In genomic region chr9:99867968-99868367, GRCh38 we compare ENCODE assay signal across 17 cellular contexts. TPM values are rescaled to one million over a fixed set of nuclear protein-coding genes. Genes with fewer than 3 reads are reported as not detected.
DNase-seq lines count a peak whose midpoint lies in the region; ATAC-seq and TF ChIP-seq lines count a peak whose summit lies in the region.
"Had no signal": no experiment of that assay in that cellular context is flagged by ENCODE, and none has a peak within 500 bp of the region (broad histone marks: within the 10 kb centered on the region; RNA-seq: fewer than 3 reads in every experiment).

No MANE protein-coding gene starts in this region.

- H3K36me3 ChIP-seq in hepatocyte (replicated peaks; ENCODE audit: insufficient read depth, low read depth) = no peaks in the 10 kb centered on the region

- no peak for TF ChIP-seq CTCF in hepatocyte (IDR thresholded peaks at IDR 0.05; ENCODE audit: poor library complexity)

- no peaks in the 10 kb centered on the region for H3K9me3 Mint-ChIP-seq in activated CD4-positive, alpha-beta memory T cell treated with anti-CD3 and anti-CD28 coated beads, Interleukin-2, amount 10 ng/mL, durations not matched to agents 7 days and 5 days
- H3K9me3 Mint-ChIP-seq: brain, H9 had no signal

- peak overlapping the region; percentile 59 for H3K27ac Mint-ChIP-seq in activated CD4-positive, alpha-beta memory T cell treated with anti-CD3 and anti-CD28 coated beads, Interleukin-2, amount 10 ng/mL, durations not matched to agents 7 days and 5 days
- H3K27ac Mint-ChIP-seq: brain, H9 had no signal

- no peaks in the 10 kb centered on the region for H4K20me1 ChIP-seq in hepatocyte (ENCODE audit: insufficient read depth, poor library complexity, severe bottlenecking)

- no peak overlapping the region for H2AFZ ChIP-seq in hepatocyte

- H3K27me3 Mint-ChIP-seq in activated CD4-positive, alpha-beta memory T cell treated with anti-CD3 and anti-CD28 coated beads, Interleukin-2, amount 10 ng/mL, durations not matched to agents 7 days and 5 days = no peaks in the 10 kb centered on the region

- ATAC-seq in GM21619 (IDR thresholded peaks at IDR 0.05; ENCODE audit: unreplicated experiment) = peak; percentile 52
- ATAC-seq in HG03175 (IDR thresholded peaks at IDR 0.05; ENCODE audit: unreplicated experiment) = peak; percentile 68
- ATAC-seq: Panc1 had no signal

- H3K27ac ChIP-seq in hepatocyte = no peak overlapping the region
- H3K27ac ChIP-seq: HL-60 had no signal

- H3K9me3 ChIP-seq in hepatocyte (ENCODE audit: low read depth) = no peaks in the 10 kb centered on the region

- no peak overlapping the region for H3K4me2 ChIP-seq in hepatocyte

- DNase-seq in NOMO-1 treated with DMSO at 0.1 percent for 48 hours (lab: John Stamatoyannopoulos, UW; ENCODE audit: unreplicated experiment) (peak; percentile 2), NOMO-1 (lab: John Stamatoyannopoulos, UW; ENCODE audit: unreplicated experiment in 2 of 2) (no peak), pons (ENCODE audit: low spot score) (no peak), hepatocyte (ENCODE audit: low spot score) (no peak)
- no peak for DNase-seq in activated CD4-positive, alpha-beta memory T cell treated with anti-CD3 and anti-CD28 coated beads, Interleukin-2, amount 10 ng/mL, durations not matched to agents 7 days and 5 days
- no peak for DNase-seq in stimulated activated CD4-positive, alpha-beta T cell treated with anti-CD3 and anti-CD28 coated beads, Interleukin-15, amount 100 ng/mL, for 24 hours
- DNase-seq: activated CD4-positive, alpha-beta T cell treated with anti-CD3 and anti-CD28 coated beads for 1 hour; effector memory CD4-positive, alpha-beta T cell; GF-D8; H9; posterior cingulate gyrus; stimulated activated CD4-positive, alpha-beta T cell treated with anti-CD3 and anti-CD28 coated beads, Interleukin-12 subunit alpha, Interleukin-12 subunit beta, amount 100 ng/mL, for 4 hours had no signal

- H3K36me3 Mint-ChIP-seq in activated CD4-positive, alpha-beta memory T cell treated with anti-CD3 and anti-CD28 coated beads, Interleukin-2, amount 10 ng/mL, durations not matched to agents 7 days and 5 days (ENCODE audit: low read depth) = peaks cover 2% of the 10 kb centered on the region

- POLR2A ChIA-PET in activated CD4-positive, alpha-beta memory T cell treated with anti-CD3 and anti-CD28 coated beads, Interleukin-2, amount 10 ng/mL, durations not matched to agents 7 days and 5 days (lab: Charles Lee) = interaction anchor here (4.3 kb wide), 1 partner anchor 38 kb away, joined by 17 read pairs; the partner anchor contains the start of gene STX17

- H3K9me2 ChIP-seq in hepatocyte (replicated peaks; ENCODE audit: insufficient read depth) = no peaks in the 10 kb centered on the region

- CTCF ChIA-PET in activated CD4-positive, alpha-beta memory T cell treated with anti-CD3 and anti-CD28 coated beads, Interleukin-2, amount 10 ng/mL, durations not matched to agents 7 days and 5 days (lab: Charles Lee) = no interaction called here

- H3K4me3 ChIP-seq in hepatocyte = no peak overlapping the region

- no peaks in the 10 kb centered on the region for H3K4me1 ChIP-seq in hepatocyte (ENCODE audit: insufficient read depth)

- H3K27me3 ChIP-seq in hepatocyte = no peaks in the 10 kb centered on the region

- H3K4me1 Mint-ChIP-seq in activated CD4-positive, alpha-beta memory T cell treated with anti-CD3 and anti-CD28 coated beads, Interleukin-2, amount 10 ng/mL, durations not matched to agents 7 days and 5 days = peaks cover 39% of the 10 kb centered on the region

- H3K79me2 ChIP-seq in hepatocyte = no peaks in the 10 kb centered on the region

- H3K4me3 Mint-ChIP-seq in activated CD4-positive, alpha-beta memory T cell treated with anti-CD3 and anti-CD28 coated beads, Interleukin-2, amount 10 ng/mL, durations not matched to agents 7 days and 5 days = no peak overlapping the region
- H3K4me3 Mint-ChIP-seq: brain, H9 had no signal

RNA-seq across cellular contexts. Expression of gene STX17, which starts 38.5 kb away (rescaled TPM):
- 10 to 100 TPM; 35.8 to 37.3 TPM for total RNA-seq in activated CD4-positive, alpha-beta memory T cell treated with anti-CD3 and anti-CD28 coated beads, Interleukin-2, amount 10 ng/mL, durations not matched to agents 7 days and 5 days
- 26.7 and 33.8 TPM in 2 replicates for total RNA-seq in hepatocyte
- polyA plus RNA-seq in hepatocyte = 17.6 and 18.4 TPM in 2 replicates

RNA-seq across cellular contexts. Expression of gene NR4A3, which starts 46.3 kb away (rescaled TPM):
- total RNA-seq in activated CD4-positive, alpha-beta memory T cell treated with anti-CD3 and anti-CD28 coated beads, Interleukin-2, amount 10 ng/mL, durations not matched to agents 7 days and 5 days = 1 to 10 TPM; 3.0 to 3.2 TPM
- 2.2 and 2.4 TPM in 2 replicates for total RNA-seq in hepatocyte
- polyA plus RNA-seq in hepatocyte = 2.9 and 6.1 TPM in 2 replicates
